In genomic region chr1:232249834-232250233, GRCh38 we compare ENCODE assay signal across 23 cellular contexts.
"Had no signal": no experiment of that assay in that cellular context is flagged by ENCODE, and none has a peak within 500 bp of the region (broad histone marks: within the 10 kb centered on the region; RNA-seq: fewer than 3 reads in every experiment).

No MANE protein-coding gene starts in this region.

- H3K36me3 ChIP-seq: colonic mucosa, heart right ventricle, sigmoid colon, uterus had no signal

- H3K4me1 ChIP-seq: colonic mucosa, testis, uterus had no signal

- DNase-seq: activated B cell treated with CpG ODN at 0.5 μM for 24 hours; activated CD4-positive, alpha-beta T cell treated with anti-CD3 and anti-CD28 coated beads for 36 hours; activated CD4-positive, alpha-beta T cell treated with anti-CD3 and anti-CD28 coated beads, Interleukin-2, amount 50 U/mL, for 48 hours; activated CD8-positive, alpha-beta memory T cell treated with anti-CD3 and anti-CD28 coated beads, Interleukin-2, amount 50 U/mL, for 48 hours; activated naive CD4-positive, alpha-beta T cell; activated T-cell treated with anti-CD3 and anti-CD28 coated beads, Interleukin-2, amount 50 U/mL, for 4 hours; amniotic stem cell; colonic mucosa; dorsolateral prefrontal cortex; effector memory CD8-positive, alpha-beta T cell; heart right ventricle; immature natural killer cell; left ventricle myocardium superior; mammary epithelial cell; retina; sigmoid colon; stimulated activated CD4-positive, alpha-beta T cell treated with anti-CD3 and anti-CD28 coated beads, Interleukin-2, amount 100 ng/mL, for 48 hours; stimulated activated CD8-positive, alpha-beta memory T cell treated with anti-CD3 and anti-CD28 coated beads, Interleukin-4, amount 100 ng/mL, for 48 hours; stimulated activated naive B cell treated with anti-CD40 and anti-IgM and Interleukin-4, amounts not matched to agents 10 μg/mL and 1 μg/mL and 100 μg/mL, for 72 hours; T-helper 1 cell; testis; trophoblast cell; uterus had no signal

- H3K9me3 ChIP-seq: colonic mucosa, heart right ventricle, sigmoid colon, testis, uterus had no signal

- H3K27ac ChIP-seq: colonic mucosa, dorsolateral prefrontal cortex, heart right ventricle, sigmoid colon, testis, uterus had no signal

- ATAC-seq: activated CD4-positive, alpha-beta T cell treated with anti-CD3 and anti-CD28 coated beads for 36 hours; activated T-cell treated with anti-CD3 and anti-CD28 coated beads, Interleukin-2, amount 50 U/mL, for 4 hours; effector memory CD8-positive, alpha-beta T cell; heart right ventricle; left ventricle myocardium superior; stimulated activated naive B cell treated with anti-CD40 and anti-IgM and Interleukin-4, amounts not matched to agents 10 μg/mL and 1 μg/mL and 100 μg/mL, for 72 hours had no signal

- H3K27me3 ChIP-seq: colonic mucosa, sigmoid colon, testis, uterus had no signal

- H3K4me3 ChIP-seq: colonic mucosa, dorsolateral prefrontal cortex, heart right ventricle, sigmoid colon, testis, uterus had no signal
